Comparison of ENCODE assay signal across 9 cellular contexts in the genomic region with DNA sequence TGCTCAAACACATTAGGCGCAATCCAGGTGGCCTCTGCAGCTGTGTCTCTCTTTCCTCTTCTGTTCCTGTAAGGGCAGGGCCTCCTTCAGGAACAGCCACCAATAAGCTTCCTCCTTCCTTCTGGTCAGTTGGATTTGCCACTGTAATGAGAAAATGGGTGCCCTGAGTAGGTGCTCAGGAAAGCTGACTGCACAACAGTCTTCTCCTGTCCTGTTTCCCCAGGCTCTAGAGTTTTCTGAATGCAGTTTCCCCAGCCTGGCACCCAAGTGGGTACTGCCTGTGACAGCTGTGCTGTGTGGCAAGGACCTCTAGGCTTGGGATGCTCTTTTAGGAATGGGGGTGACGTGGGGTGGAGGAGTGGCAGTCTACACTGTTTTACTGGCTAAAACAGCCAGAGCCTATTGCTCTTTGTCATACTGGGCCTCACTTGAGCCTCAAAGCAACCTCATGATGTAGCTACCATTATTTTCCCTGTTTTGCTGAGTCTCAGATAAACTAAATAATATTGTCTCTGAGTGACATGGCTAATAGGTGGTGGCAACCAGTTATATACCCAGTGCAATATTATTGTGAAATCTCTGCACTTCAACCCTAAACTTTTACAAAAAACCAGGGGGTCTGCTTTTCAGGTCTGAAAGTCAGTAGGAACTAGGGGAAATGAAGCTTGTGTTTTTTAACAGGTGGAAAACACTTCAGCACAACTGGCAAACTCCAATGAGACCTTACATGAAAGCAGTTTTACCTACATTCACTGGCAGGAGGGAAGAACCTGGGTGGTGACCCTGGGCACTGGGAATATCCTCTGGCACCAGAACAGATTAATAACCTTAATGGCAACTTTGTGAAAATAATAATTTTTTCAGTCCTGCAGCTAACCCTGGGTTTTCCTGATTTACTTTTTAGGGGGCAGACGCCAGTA. TPM values are rescaled to one million over a fixed set of nuclear protein-coding genes. Genes with fewer than 3 reads are reported as not detected.
DNase-seq lines count a peak whose midpoint lies in the region; ATAC-seq and TF ChIP-seq lines count a peak whose summit lies in the region.
"Had no signal": no experiment of that assay in that cellular context is flagged by ENCODE, and none has a peak within 500 bp of the region (broad histone marks: within the 10 kb centered on the region; RNA-seq: fewer than 3 reads in every experiment).

No MANE protein-coding gene starts in this region.

- WGBS in HUES64, result 88% methylated on average over 3 of the region's 3 CpGs

- POLR2A ChIA-PET in AG04449 (lab: Yijun Ruan, JAX), result interaction anchor here (0.6 to 1.8 kb wide), 2 partner anchors 10 to 11 kb away, joined by 4 to 5 read pairs; no protein-coding TSS in a partner anchor

- CTCF ChIA-PET in AG04449 (lab: Yijun Ruan, JAX), result interaction anchor here (0.9 to 3.7 kb wide), 14 partner anchors 9 to 526 kb away, joined by 3 to 46 read pairs (median 5); a partner anchor contains a TSS

- no peaks in the 10 kb centered on the region for H3K36me3 ChIP-seq in HUES64 (ENCODE audit: insufficient read depth, low read length)
- H3K36me3 ChIP-seq in muscle layer of colon (ENCODE audit: insufficient read depth, low read length), result no peaks in the 10 kb centered on the region

- no peak overlapping the region for H3K9ac ChIP-seq in HUES64 (ENCODE audit: low read depth, low read length)
- peak overlapping the region; percentile 32 for H3K9ac ChIP-seq in muscle layer of colon (ENCODE audit: low read length)

- H3K36me3 Mint-ChIP-seq in dendritic cell treated with granulocyte-macrophage colony-stimulating factor and Interleukin-4, amounts not matched to agents 40 ng/mL and 50 ng/mL, for 4 days (ENCODE audit: low read depth), result peaks cover 11% of the 10 kb centered on the region

- H3K9me3 Mint-ChIP-seq in dendritic cell treated with granulocyte-macrophage colony-stimulating factor and Interleukin-4, amounts not matched to agents 40 ng/mL and 50 ng/mL, for 4 days, result no peaks in the 10 kb centered on the region

- no peaks in the 10 kb centered on the region for H3K9me3 ChIP-seq in HUES64 (ENCODE audit: insufficient read depth, low read depth, low read length)
- H3K9me3 ChIP-seq in muscle layer of colon (ENCODE audit: low read length), result no peaks in the 10 kb centered on the region
- H3K9me3 ChIP-seq: SJSA1 had no signal

- H3K4me3 ChIP-seq in AG04449 (ENCODE audit: low read depth, low read length) (peak overlapping the region; percentile 72), HUES64 (ENCODE audit: low read length) (peak overlapping the region; percentile 75), muscle layer of colon (ENCODE audit: low read depth in 1 of 2, low read length in 2 of 2) (peak overlapping the region in 1 of 2 donors; percentile 74)

- peaks cover 32% of the 10 kb centered on the region for H3K27me3 ChIP-seq in HUES64 (ENCODE audit: insufficient read depth, low read length)
- H3K27me3 ChIP-seq in muscle layer of colon (ENCODE audit: control insufficient read depth in 1 of 2, insufficient read depth in 2 of 2, low read length in 2 of 2), result no peaks in the 10 kb centered on the region
- H3K27me3 ChIP-seq: SJSA1 had no signal

- peaks cover 38% of the 10 kb centered on the region for H3K4me1 Mint-ChIP-seq in dendritic cell treated with granulocyte-macrophage colony-stimulating factor and Interleukin-4, amounts not matched to agents 40 ng/mL and 50 ng/mL, for 4 days (ENCODE audit: low read depth)

- TF ChIP-seq CTCF in AG04449 (IDR thresholded peaks at IDR 0.05; ENCODE audit: insufficient read depth, low read length, missing control alignments), result no peak

- peaks cover 19% of the 10 kb centered on the region for H3K27me3 Mint-ChIP-seq in dendritic cell treated with granulocyte-macrophage colony-stimulating factor and Interleukin-4, amounts not matched to agents 40 ng/mL and 50 ng/mL, for 4 days

- H3K27ac Mint-ChIP-seq in dendritic cell treated with granulocyte-macrophage colony-stimulating factor and Interleukin-4, amounts not matched to agents 40 ng/mL and 50 ng/mL, for 4 days, result peak overlapping the region; percentile 90

- H3K27ac ChIP-seq in HUES64 (ENCODE audit: low read depth, low read length), result no peak overlapping the region
- H3K27ac ChIP-seq in muscle layer of colon (ENCODE audit: low read depth, low read length), result peak overlapping the region; percentile 57

- ATAC-seq in GM21528 (IDR thresholded peaks at IDR 0.05; ENCODE audit: low FRiP score, unreplicated experiment), result no peak

- DNase-seq in AG04449 (ENCODE audit: low read depth, low spot score), result no peak
- DNase-seq in AG08396 (ENCODE audit: low spot score), result no peak
- no peak for DNase-seq in SKM-1 treated with dmso at 0.1 percent for 144 hours (lab: John Stamatoyannopoulos, UW; ENCODE audit: unreplicated experiment)
- DNase-seq in GOT3 (lab: John Stamatoyannopoulos, UW), result no peak

- peak overlapping the region; percentile 88 for H3K4me3 Mint-ChIP-seq in dendritic cell treated with granulocyte-macrophage colony-stimulating factor and Interleukin-4, amounts not matched to agents 40 ng/mL and 50 ng/mL, for 4 days

- intact Hi-C loops in dendritic cell treated with granulocyte-macrophage colony-stimulating factor and Interleukin-4, amounts not matched to agents 40 ng/mL and 50 ng/mL, for 4 days (cut with micrococcal nuclease), result loop anchor here (5.0 kb wide), 1 partner anchor 61 kb away; a partner anchor contains a TSS

- no peaks in the 10 kb centered on the region for H3K4me1 ChIP-seq in HUES64 (ENCODE audit: insufficient read depth, low read length)
- H3K4me1 ChIP-seq in muscle layer of colon (ENCODE audit: insufficient read depth, low read length), result peaks cover 8% of the 10 kb centered on the region

RNA-seq across cellular contexts. Expression of a gene that starts 1.1 kb away (rescaled TPM):
- polyA plus RNA-seq in HUES64 (2013, experiment 1 of 2), result 0.90 TPM
- 2.8 TPM for polyA plus RNA-seq in HUES64 (2013, experiment 2 of 2)

RNA-seq across cellular contexts. Expression of a gene that starts 59.4 kb away (rescaled TPM):
- 2.0 TPM for polyA plus RNA-seq in HUES64 (2013, experiment 1 of 2)
- polyA plus RNA-seq in HUES64 (2013, experiment 2 of 2), result 4.3 TPM
